ENCODE assay signal across 1 cellular context in genomic region chr6:146862508-146862919, GRCh38.
TF ChIP-seq lines count a peak whose summit lies in the region.

No MANE protein-coding gene starts in this region.

TF ChIP-seq in K562, 482 proteins besides CTCF, POLR2A, EP300 and RAD21 (continued from another document):
- no peak for TF ChIP-seq ZNF212 (CRISPR knock-in tag; IDR thresholded peaks at IDR 0.05)
- TF ChIP-seq CREB5 (CRISPR knock-in tag; IDR thresholded peaks at IDR 0.05) = peak; percentile 32; the same call in 1 of the 2 replicates
- TF ChIP-seq HOXB6 (CRISPR knock-in tag; IDR thresholded peaks at IDR 0.05; ENCODE audit: borderline replicate concordance) = 0 out of 2 replicates have a peak, but pooled peaks have one; percentile 12
- TF ChIP-seq PTBP1 (IDR thresholded peaks at IDR 0.05; ENCODE audit: low read depth, low read length) = no peak
- peak; percentile 53; the same call in 1 of the 2 replicates for TF ChIP-seq ZNF780A (CRISPR knock-in tag; IDR thresholded peaks at IDR 0.05)
- no peak for TF ChIP-seq MECOM (CRISPR knock-in tag; IDR thresholded peaks at IDR 0.05)
- TF ChIP-seq MEIS2 (IDR thresholded peaks at IDR 0.05; ENCODE audit: partially characterized antibody) = peak; percentile 57
- TF ChIP-seq GABPB2 (CRISPR knock-in tag; conservative IDR thresholded peaks at IDR 0.05) = no peak; the same call in 1 of the 2 replicates
